In genomic region chrX:124726881-124727280, GRCh38 we compare ENCODE assay signal across 12 cellular contexts.
"Had no signal": no experiment of that assay in that cellular context is flagged by ENCODE, and none has a peak within 500 bp of the region (broad histone marks: within the 10 kb centered on the region; RNA-seq: fewer than 3 reads in every experiment).

No MANE protein-coding gene starts in this region.

- DNase-seq: activated CD4-positive, alpha-beta T cell treated with anti-CD3 and anti-CD28 coated beads, Interleukin-2, amount 50 U/mL, for 1 hour; activated CD8-positive, alpha-beta memory T cell treated with anti-CD3 and anti-CD28 coated beads, Interleukin-2, amount 10 ng/mL, durations not matched to agents 7 days and 5 days; activated gamma-delta T cell; activated T-cell treated with anti-CD3 and anti-CD28 coated beads, Interleukin-2, amount 50 U/mL, for 4 hours; amygdala; endodermal cell; erythroblast; stimulated activated CD4-positive, alpha-beta T cell treated with anti-CD3 and anti-CD28 coated beads, Interleukin-2, amount 100 ng/mL, for 48 hours; stimulated activated naive CD4-positive, alpha-beta T cell treated with Interleukin-2 at 50 U/mL for 16 hours had no signal

- H3K27ac Mint-ChIP-seq: activated CD8-positive, alpha-beta memory T cell treated with anti-CD3 and anti-CD28 coated beads, Interleukin-2, amount 10 ng/mL, durations not matched to agents 7 days and 5 days; endodermal cell; type B pancreatic cell; WTC11 had no signal

- ATAC-seq: activated CD8-positive, alpha-beta memory T cell treated with anti-CD3 and anti-CD28 coated beads, Interleukin-2, amount 10 ng/mL, durations not matched to agents 7 days and 5 days; activated T-cell treated with anti-CD3 and anti-CD28 coated beads, Interleukin-2, amount 50 U/mL, for 4 hours; WTC11 had no signal

- H3K36me3 Mint-ChIP-seq: activated CD8-positive, alpha-beta memory T cell treated with anti-CD3 and anti-CD28 coated beads, Interleukin-2, amount 10 ng/mL, durations not matched to agents 7 days and 5 days; activated naive CD8-positive, alpha-beta T cell; type B pancreatic cell; WTC11 had no signal

- H3K4me3 Mint-ChIP-seq: activated CD8-positive, alpha-beta memory T cell treated with anti-CD3 and anti-CD28 coated beads, Interleukin-2, amount 10 ng/mL, durations not matched to agents 7 days and 5 days; activated T-cell treated with anti-CD3 and anti-CD28 coated beads, Interleukin-2, amount 50 U/mL, for 4 hours; endodermal cell; type B pancreatic cell; WTC11 had no signal

- H3K27me3 Mint-ChIP-seq: activated CD8-positive, alpha-beta memory T cell treated with anti-CD3 and anti-CD28 coated beads, Interleukin-2, amount 10 ng/mL, durations not matched to agents 7 days and 5 days; activated naive CD8-positive, alpha-beta T cell had no signal

- H3K9me3 Mint-ChIP-seq: activated T-cell treated with anti-CD3 and anti-CD28 coated beads, Interleukin-2, amount 50 U/mL, for 4 hours; endodermal cell; type B pancreatic cell; WTC11 had no signal
